ENCODE assay signal across 28 cellular contexts in genomic region chr2:152089238-152089637, GRCh38. TPM values are rescaled to one million over a fixed set of nuclear protein-coding genes. Genes with fewer than 3 reads are reported as not detected.
DNase-seq lines count a peak whose midpoint lies in the region; ATAC-seq and TF ChIP-seq lines count a peak whose summit lies in the region.
"Had no signal": no experiment of that assay in that cellular context is flagged by ENCODE, and none has a peak within 500 bp of the region (broad histone marks: within the 10 kb centered on the region; RNA-seq: fewer than 3 reads in every experiment).

No MANE protein-coding gene starts in this region.

- H3K4me3 ChIP-seq in left ventricle myocardium inferior, result no peak overlapping the region
- H3K4me3 ChIP-seq: adrenal gland, body of pancreas, gastrocnemius medialis, ovary, thoracic aorta, uterus had no signal

- intact Hi-C loops in Right ventricle myocardium inferior (cut with DNase I) (no loop called here), left ventricle myocardium inferior (cut with micrococcal nuclease) (no loop called here)

- H3K9me3 ChIP-seq in left ventricle myocardium inferior (replicated peaks), result no peaks in the 10 kb centered on the region
- H3K9me3 ChIP-seq: adrenal gland, body of pancreas, gastrocnemius medialis, ovary, thoracic aorta, uterus had no signal

- no peak overlapping the region for H3K27ac ChIP-seq in left ventricle myocardium inferior (replicated peaks)
- H3K27ac ChIP-seq: adrenal gland, body of pancreas, gastrocnemius medialis, ovary, thoracic aorta, uterus had no signal

- no peaks in the 10 kb centered on the region for H3K9me3 Mint-ChIP-seq in stimulated activated naive B cell treated with anti-CD40 and anti-IgM and Interleukin-4, amounts not matched to agents 10 μg/mL and 1 μg/mL and 100 μg/mL, for 72 hours
- H3K9me3 Mint-ChIP-seq: activated CD8-positive, alpha-beta T cell treated with anti-CD3 and anti-CD28 coated beads for 36 hours; activated naive CD4-positive, alpha-beta T cell treated with anti-CD3 and anti-CD28 coated beads for 36 hours; activated T-helper 1 cell treated with anti-CD3 and anti-CD28 coated beads, Interleukin-12 subunit alpha, Interleukin-12 subunit beta, Interleukin-2, Interleukin-4 antibody, amounts not matched to agents 30 ng/mL and 10 ng/mL and 1 ng/mL, durations not matched to agents 14 hours and 24 hours and 36 hours; CD4-positive, alpha-beta T cell; nephron progenitor cell; stimulated activated naive CD8-positive, alpha-beta T cell treated with anti-CD3 and anti-CD28 coated beads, Interleukin-15, amount 100 ng/mL, for 72 hours had no signal

- no peaks in the 10 kb centered on the region for H3K27me3 ChIP-seq in left ventricle myocardium inferior (ENCODE audit: low read depth)
- H3K27me3 ChIP-seq: adrenal gland, body of pancreas, gastrocnemius medialis, ovary, uterus had no signal

- no peaks in the 10 kb centered on the region for H3K36me3 Mint-ChIP-seq in stimulated activated naive B cell treated with anti-CD40 and anti-IgM and Interleukin-4, amounts not matched to agents 10 μg/mL and 1 μg/mL and 100 μg/mL, for 72 hours

- H3K4me1 ChIP-seq in left ventricle myocardium inferior, result no peaks in the 10 kb centered on the region
- H3K4me1 ChIP-seq: adrenal gland, body of pancreas, gastrocnemius medialis, uterus had no signal

- no peaks in the 10 kb centered on the region for H3K27me3 Mint-ChIP-seq in stimulated activated naive B cell treated with anti-CD40 and anti-IgM and Interleukin-4, amounts not matched to agents 10 μg/mL and 1 μg/mL and 100 μg/mL, for 72 hours

- peaks cover 8 to 15% of the 10 kb centered on the region in 2 donors for H3K4me1 Mint-ChIP-seq in stimulated activated naive B cell treated with anti-CD40 and anti-IgM and Interleukin-4, amounts not matched to agents 10 μg/mL and 1 μg/mL and 100 μg/mL, for 72 hours
- H3K4me1 Mint-ChIP-seq: nephron progenitor cell; stimulated activated naive CD8-positive, alpha-beta T cell treated with anti-CD3 and anti-CD28 coated beads, Interleukin-15, amount 100 ng/mL, for 72 hours had no signal

- H3K4me3 Mint-ChIP-seq in stimulated activated naive B cell treated with anti-CD40 and anti-IgM and Interleukin-4, amounts not matched to agents 10 μg/mL and 1 μg/mL and 100 μg/mL, for 72 hours, result no peak overlapping the region
- H3K4me3 Mint-ChIP-seq: activated CD8-positive, alpha-beta T cell treated with anti-CD3 and anti-CD28 coated beads for 36 hours; activated naive CD4-positive, alpha-beta T cell treated with anti-CD3 and anti-CD28 coated beads for 36 hours; activated T-helper 1 cell treated with anti-CD3 and anti-CD28 coated beads, Interleukin-12 subunit alpha, Interleukin-12 subunit beta, Interleukin-2, Interleukin-4 antibody, amounts not matched to agents 30 ng/mL and 10 ng/mL and 1 ng/mL, durations not matched to agents 14 hours and 24 hours and 36 hours; CD4-positive, alpha-beta T cell; nephron progenitor cell; stimulated activated naive CD8-positive, alpha-beta T cell treated with anti-CD3 and anti-CD28 coated beads, Interleukin-15, amount 100 ng/mL, for 72 hours had no signal

- no peak for TF ChIP-seq CTCF in left ventricle myocardium inferior (IDR thresholded peaks at IDR 0.05; ENCODE audit: borderline replicate concordance)

- no peak overlapping the region for H3K27ac Mint-ChIP-seq in stimulated activated naive B cell treated with anti-CD40 and anti-IgM and Interleukin-4, amounts not matched to agents 10 μg/mL and 1 μg/mL and 100 μg/mL, for 72 hours
- H3K27ac Mint-ChIP-seq: activated CD8-positive, alpha-beta T cell treated with anti-CD3 and anti-CD28 coated beads for 36 hours; activated naive CD4-positive, alpha-beta T cell treated with anti-CD3 and anti-CD28 coated beads for 36 hours; activated T-helper 1 cell treated with anti-CD3 and anti-CD28 coated beads, Interleukin-12 subunit alpha, Interleukin-12 subunit beta, Interleukin-2, Interleukin-4 antibody, amounts not matched to agents 30 ng/mL and 10 ng/mL and 1 ng/mL, durations not matched to agents 14 hours and 24 hours and 36 hours; CD4-positive, alpha-beta T cell; nephron progenitor cell; stimulated activated naive CD8-positive, alpha-beta T cell treated with anti-CD3 and anti-CD28 coated beads, Interleukin-15, amount 100 ng/mL, for 72 hours had no signal

- ATAC-seq in Right ventricle myocardium inferior (peak; percentile 39), HG03175 (IDR thresholded peaks at IDR 0.05; ENCODE audit: unreplicated experiment) (no peak)
- ATAC-seq in stimulated activated naive B cell treated with anti-CD40 and anti-IgM and Interleukin-4, amounts not matched to agents 10 μg/mL and 1 μg/mL and 100 μg/mL, for 72 hours (replicated peaks), result no peak
- ATAC-seq: activated CD8-positive, alpha-beta T cell treated with anti-CD3 and anti-CD28 coated beads for 36 hours; body of pancreas; gastrocnemius medialis; SK-N-SH treated with all-trans-retinoic acid at 6 μM for 48 hours; stimulated activated naive CD8-positive, alpha-beta T cell treated with anti-CD3 and anti-CD28 coated beads, Interleukin-15, amount 100 ng/mL, for 72 hours had no signal

- no peaks in the 10 kb centered on the region for H3K36me3 ChIP-seq in left ventricle myocardium inferior
- H3K36me3 ChIP-seq: adrenal gland, gastrocnemius medialis, ovary, thoracic aorta, uterus had no signal

- no peak for DNase-seq in Right ventricle myocardium inferior (ENCODE audit: missing footprints)
- DNase-seq in left ventricle myocardium inferior, result no peak
- DNase-seq in MV-4-11 (lab: John Stamatoyannopoulos, UW), result peak; percentile 89
- peak; percentile 52 for DNase-seq in UCSD-AML1 (lab: John Stamatoyannopoulos, UW; ENCODE audit: unreplicated experiment)
- peak; percentile 28 for DNase-seq in pons (ENCODE audit: low spot score)
- no peak for DNase-seq in NCI-H446 treated with DMSO at 0.1 percent for 48 hours (lab: John Stamatoyannopoulos, UW)
- DNase-seq in stimulated activated naive B cell treated with anti-CD40 and anti-IgM and Interleukin-4, amounts not matched to agents 10 μg/mL and 1 μg/mL and 100 μg/mL, for 72 hours, result no peak
- DNase-seq: 8988T; activated CD8-positive, alpha-beta memory T cell treated with anti-CD3 and anti-CD28 coated beads, Interleukin-2, amount 50 U/mL, for 48 hours; activated CD8-positive, alpha-beta T cell treated with anti-CD3 and anti-CD28 coated beads for 36 hours; activated naive CD4-positive, alpha-beta T cell treated with anti-CD3 and anti-CD28 coated beads for 36 hours; adrenal gland; body of pancreas; CD4-positive, alpha-beta T cell; cerebellar nuclear complex; DND-41; gastrocnemius medialis; NCI-H146; NCI-H2107; nephron progenitor cell; ovary; small intestine; stimulated activated naive CD8-positive, alpha-beta T cell treated with anti-CD3 and anti-CD28 coated beads, Interleukin-15, amount 100 ng/mL, for 72 hours; uterus had no signal

RNA-seq across cellular contexts. Expression of gene CACNB4, which starts 9.6 kb away (rescaled TPM):
- total RNA-seq in Right ventricle myocardium inferior (0.35 TPM), left ventricle myocardium inferior (0.25 TPM)

Comparison
In these comparisons a context has a peak if more than half of its experiments do, and no peak if none do; other contexts are left out.
1. DNase-seq: peak in MV-4-11 (single experiment), UCSD-AML1 (single experiment) and pons (single experiment); none in Right ventricle myocardium inferior (single experiment), left ventricle myocardium inferior (single experiment), NCI-H446 treated with DMSO at 0.1 percent for 48 hours (single experiment) and stimulated activated naive B cell treated with anti-CD40 and anti-IgM and Interleukin-4, amounts not matched to agents 10 μg/mL and 1 μg/mL and 100 μg/mL, for 72 hours (single experiment).